In the genomic region with DNA sequence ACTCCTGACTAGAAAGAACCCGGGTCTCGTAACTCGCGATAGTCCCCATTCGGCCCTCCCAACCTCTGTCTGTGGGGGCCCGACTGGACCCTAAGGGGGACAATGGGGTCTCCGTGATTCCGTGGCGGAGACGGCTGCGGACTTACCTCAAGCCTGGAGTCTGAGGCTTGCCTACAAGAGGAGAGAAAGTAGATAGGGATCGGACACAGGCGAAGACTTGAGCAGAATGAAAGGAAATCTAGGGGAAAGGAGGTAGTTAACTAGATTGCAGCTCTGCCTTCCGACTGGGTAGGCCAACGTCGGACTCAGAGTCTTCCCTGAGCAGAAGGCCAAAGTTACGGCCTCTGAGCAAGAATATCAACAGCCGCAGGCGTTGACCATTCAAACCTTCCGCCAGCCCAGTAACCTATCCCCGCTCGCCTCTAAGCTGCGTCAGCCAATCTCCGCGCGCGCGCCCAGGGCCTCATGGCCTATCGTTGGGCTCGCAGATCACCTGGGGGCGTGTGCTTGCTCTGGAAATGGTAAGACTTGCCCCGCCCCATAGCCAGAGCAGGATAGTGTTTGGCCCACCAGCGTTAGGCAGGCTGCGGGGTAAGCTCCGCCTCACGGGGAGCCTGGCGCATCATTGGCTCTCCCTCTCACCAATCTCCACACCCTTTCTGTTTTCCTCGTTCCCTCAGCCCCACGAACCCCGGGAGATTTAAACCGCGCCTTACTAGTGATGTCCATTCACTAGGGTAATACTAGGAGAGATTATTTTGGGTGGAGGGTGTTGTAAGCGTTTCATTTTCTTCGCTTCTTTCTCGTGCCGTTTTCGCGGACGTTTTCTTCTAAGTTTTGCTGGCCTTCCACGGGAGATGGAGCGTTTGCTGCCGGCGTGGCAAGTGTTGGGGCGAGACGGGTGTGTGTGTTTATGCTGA, we compare ENCODE assay signal across 1 cellular context.
TF ChIP-seq lines count a peak whose summit lies in the region.

A gene (minus strand): TSS at position 356 of the 920 bp plus-strand sequence. CDS start 624 bp downstream, outside the sequence.

TF ChIP-seq in HepG2, 621 proteins besides CTCF, POLR2A, EP300 and RAD21 (continued from another document and continues in another):
- TF ChIP-seq, protein P1, sequence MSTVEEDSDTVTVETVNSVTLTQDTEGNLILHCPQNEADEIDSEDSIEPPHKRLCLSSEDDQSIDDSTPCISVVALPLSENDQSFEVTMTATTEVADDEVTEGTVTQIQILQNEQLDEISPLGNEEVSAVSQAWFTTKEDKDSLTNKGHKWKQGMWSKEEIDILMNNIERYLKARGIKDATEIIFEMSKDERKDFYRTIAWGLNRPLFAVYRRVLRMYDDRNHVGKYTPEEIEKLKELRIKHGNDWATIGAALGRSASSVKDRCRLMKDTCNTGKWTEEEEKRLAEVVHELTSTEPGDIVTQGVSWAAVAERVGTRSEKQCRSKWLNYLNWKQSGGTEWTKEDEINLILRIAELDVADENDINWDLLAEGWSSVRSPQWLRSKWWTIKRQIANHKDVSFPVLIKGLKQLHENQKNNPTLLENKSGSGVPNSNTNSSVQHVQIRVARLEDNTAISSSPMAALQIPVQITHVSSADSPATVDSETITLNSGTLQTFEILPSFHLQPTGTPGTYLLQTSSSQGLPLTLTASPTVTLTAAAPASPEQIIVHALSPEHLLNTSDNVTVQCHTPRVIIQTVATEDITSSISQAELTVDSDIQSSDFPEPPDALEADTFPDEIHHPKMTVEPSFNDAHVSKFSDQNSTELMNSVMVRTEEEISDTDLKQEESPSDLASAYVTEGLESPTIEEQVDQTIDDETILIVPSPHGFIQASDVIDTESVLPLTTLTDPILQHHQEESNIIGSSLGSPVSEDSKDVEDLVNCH (CRISPR knock-in tag; IDR thresholded peaks at IDR 0.05): no peak
- TF ChIP-seq ZNF749 (CRISPR knock-in tag; IDR thresholded peaks at IDR 0.05; ENCODE audit: borderline replicate concordance) (peak; percentile 81; the same call in 1 of the 2 replicates), AGO1 (IDR thresholded peaks at IDR 0.05; ENCODE audit: low read depth, low read length, poor library complexity, severe bottlenecking) (peak; percentile 28), ZMAT3 (CRISPR knock-in tag; conservative IDR thresholded peaks at IDR 0.05) (0 out of 2 replicates have a peak, but pooled peaks have one; percentile 19), PAWR (CRISPR knock-in tag; IDR thresholded peaks at IDR 0.05; ENCODE audit: borderline replicate concordance) (no peak), NR2C2 (CRISPR knock-in tag; IDR thresholded peaks at IDR 0.05; ENCODE audit: borderline replicate concordance) (0 out of 2 replicates have a peak, but pooled peaks have one; percentile 8), FOXA3 (CRISPR knock-in tag; IDR thresholded peaks at IDR 0.05) (peak; percentile 12; the same call in 1 of the 2 replicates), MAFK (conservative IDR thresholded peaks at IDR 0.05 in 1 of 2, IDR thresholded peaks at IDR 0.05 in 1 of 2; ENCODE audit: low read length in 2 of 2) (peak; percentile 25 to 43; a peak in 2 of 4 replicates), HOXA7 (CRISPR knock-in tag; IDR thresholded peaks at IDR 0.05) (no peak), ISL2 (CRISPR knock-in tag; IDR thresholded peaks at IDR 0.05) (peak; percentile 48), GZF1 (CRISPR knock-in tag; IDR thresholded peaks at IDR 0.05) (no peak), FOXM1 (CRISPR knock-in tag; IDR thresholded peaks at IDR 0.05) (peak; percentile 88), ZNF549 (CRISPR knock-in tag; IDR thresholded peaks at IDR 0.05) (no peak), ZC3H13 (CRISPR knock-in tag; IDR thresholded peaks at IDR 0.05) (0 out of 2 replicates have a peak, but pooled peaks have one; percentile 60), RCOR2 (CRISPR knock-in tag; IDR thresholded peaks at IDR 0.05) (0 out of 2 replicates have a peak, but pooled peaks have one; percentile 11), SIN3A (IDR thresholded peaks at IDR 0.05; ENCODE audit: borderline replicate concordance, low read depth, low read length) (peak; percentile 99), ZNF263 (CRISPR knock-in tag; IDR thresholded peaks at IDR 0.05) (no peak), IRX3 (CRISPR knock-in tag; IDR thresholded peaks at IDR 0.05; ENCODE audit: borderline replicate concordance, low read depth) (no peak), YEATS4 (CRISPR knock-in tag; IDR thresholded peaks at IDR 0.05; ENCODE audit: borderline replicate concordance) (peak; percentile 70; the same call in 1 of the 2 replicates), MEIS2 (CRISPR knock-in tag; IDR thresholded peaks at IDR 0.05) (0 out of 2 replicates have a peak, but pooled peaks have one; percentile 30), ZBTB20 (CRISPR knock-in tag; IDR thresholded peaks at IDR 0.05; ENCODE audit: borderline replicate concordance, low read depth) (peak; percentile 66; the same call in 1 of the 2 replicates), ATF1 (CRISPR knock-in tag; IDR thresholded peaks at IDR 0.05) (peak; percentile 71), RFXAP (CRISPR knock-in tag; IDR thresholded peaks at IDR 0.05; ENCODE audit: borderline replicate concordance) (peak; percentile 91), DMAP1 (CRISPR knock-in tag; IDR thresholded peaks at IDR 0.05) (peak; percentile 39; the same call in 1 of the 2 replicates)
- TF ChIP-seq, protein P2, sequence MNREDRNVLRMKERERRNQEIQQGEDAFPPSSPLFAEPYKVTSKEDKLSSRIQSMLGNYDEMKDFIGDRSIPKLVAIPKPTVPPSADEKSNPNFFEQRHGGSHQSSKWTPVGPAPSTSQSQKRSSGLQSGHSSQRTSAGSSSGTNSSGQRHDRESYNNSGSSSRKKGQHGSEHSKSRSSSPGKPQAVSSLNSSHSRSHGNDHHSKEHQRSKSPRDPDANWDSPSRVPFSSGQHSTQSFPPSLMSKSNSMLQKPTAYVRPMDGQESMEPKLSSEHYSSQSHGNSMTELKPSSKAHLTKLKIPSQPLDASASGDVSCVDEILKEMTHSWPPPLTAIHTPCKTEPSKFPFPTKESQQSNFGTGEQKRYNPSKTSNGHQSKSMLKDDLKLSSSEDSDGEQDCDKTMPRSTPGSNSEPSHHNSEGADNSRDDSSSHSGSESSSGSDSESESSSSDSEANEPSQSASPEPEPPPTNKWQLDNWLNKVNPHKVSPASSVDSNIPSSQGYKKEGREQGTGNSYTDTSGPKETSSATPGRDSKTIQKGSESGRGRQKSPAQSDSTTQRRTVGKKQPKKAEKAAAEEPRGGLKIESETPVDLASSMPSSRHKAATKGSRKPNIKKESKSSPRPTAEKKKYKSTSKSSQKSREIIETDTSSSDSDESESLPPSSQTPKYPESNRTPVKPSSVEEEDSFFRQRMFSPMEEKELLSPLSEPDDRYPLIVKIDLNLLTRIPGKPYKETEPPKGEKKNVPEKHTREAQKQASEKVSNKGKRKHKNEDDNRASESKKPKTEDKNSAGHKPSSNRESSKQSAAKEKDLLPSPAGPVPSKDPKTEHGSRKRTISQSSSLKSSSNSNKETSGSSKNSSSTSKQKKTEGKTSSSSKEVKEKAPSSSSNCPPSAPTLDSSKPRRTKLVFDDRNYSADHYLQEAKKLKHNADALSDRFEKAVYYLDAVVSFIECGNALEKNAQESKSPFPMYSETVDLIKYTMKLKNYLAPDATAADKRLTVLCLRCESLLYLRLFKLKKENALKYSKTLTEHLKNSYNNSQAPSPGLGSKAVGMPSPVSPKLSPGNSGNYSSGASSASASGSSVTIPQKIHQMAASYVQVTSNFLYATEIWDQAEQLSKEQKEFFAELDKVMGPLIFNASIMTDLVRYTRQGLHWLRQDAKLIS (CRISPR knock-in tag; IDR thresholded peaks at IDR 0.05): no peak
- TF ChIP-seq, protein P3, sequence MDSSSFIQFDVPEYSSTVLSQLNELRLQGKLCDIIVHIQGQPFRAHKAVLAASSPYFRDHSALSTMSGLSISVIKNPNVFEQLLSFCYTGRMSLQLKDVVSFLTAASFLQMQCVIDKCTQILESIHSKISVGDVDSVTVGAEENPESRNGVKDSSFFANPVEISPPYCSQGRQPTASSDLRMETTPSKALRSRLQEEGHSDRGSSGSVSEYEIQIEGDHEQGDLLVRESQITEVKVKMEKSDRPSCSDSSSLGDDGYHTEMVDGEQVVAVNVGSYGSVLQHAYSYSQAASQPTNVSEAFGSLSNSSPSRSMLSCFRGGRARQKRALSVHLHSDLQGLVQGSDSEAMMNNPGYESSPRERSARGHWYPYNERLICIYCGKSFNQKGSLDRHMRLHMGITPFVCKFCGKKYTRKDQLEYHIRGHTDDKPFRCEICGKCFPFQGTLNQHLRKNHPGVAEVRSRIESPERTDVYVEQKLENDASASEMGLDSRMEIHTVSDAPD (CRISPR knock-in tag; IDR thresholded peaks at IDR 0.05): peak; percentile 67; the same call in 1 of the 2 replicates
- TF ChIP-seq, protein P4, sequence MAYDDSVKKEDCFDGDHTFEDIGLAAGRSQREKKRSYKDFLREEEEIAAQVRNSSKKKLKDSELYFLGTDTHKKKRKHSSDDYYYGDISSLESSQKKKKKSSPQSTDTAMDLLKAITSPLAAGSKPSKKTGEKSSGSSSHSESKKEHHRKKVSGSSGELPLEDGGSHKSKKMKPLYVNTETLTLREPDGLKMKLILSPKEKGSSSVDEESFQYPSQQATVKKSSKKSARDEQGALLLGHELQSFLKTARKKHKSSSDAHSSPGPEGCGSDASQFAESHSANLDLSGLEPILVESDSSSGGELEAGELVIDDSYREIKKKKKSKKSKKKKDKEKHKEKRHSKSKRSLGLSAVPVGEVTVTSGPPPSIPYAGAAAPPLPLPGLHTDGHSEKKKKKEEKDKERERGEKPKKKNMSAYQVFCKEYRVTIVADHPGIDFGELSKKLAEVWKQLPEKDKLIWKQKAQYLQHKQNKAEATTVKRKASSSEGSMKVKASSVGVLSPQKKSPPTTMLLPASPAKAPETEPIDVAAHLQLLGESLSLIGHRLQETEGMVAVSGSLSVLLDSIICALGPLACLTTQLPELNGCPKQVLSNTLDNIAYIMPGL (CRISPR knock-in tag; IDR thresholded peaks at IDR 0.05; ENCODE audit: borderline replicate concordance in 1 of 2, low read depth in 1 of 2): peak; percentile 12 to 25; a peak in 2 of 4 replicates
- TF ChIP-seq, protein P5, sequence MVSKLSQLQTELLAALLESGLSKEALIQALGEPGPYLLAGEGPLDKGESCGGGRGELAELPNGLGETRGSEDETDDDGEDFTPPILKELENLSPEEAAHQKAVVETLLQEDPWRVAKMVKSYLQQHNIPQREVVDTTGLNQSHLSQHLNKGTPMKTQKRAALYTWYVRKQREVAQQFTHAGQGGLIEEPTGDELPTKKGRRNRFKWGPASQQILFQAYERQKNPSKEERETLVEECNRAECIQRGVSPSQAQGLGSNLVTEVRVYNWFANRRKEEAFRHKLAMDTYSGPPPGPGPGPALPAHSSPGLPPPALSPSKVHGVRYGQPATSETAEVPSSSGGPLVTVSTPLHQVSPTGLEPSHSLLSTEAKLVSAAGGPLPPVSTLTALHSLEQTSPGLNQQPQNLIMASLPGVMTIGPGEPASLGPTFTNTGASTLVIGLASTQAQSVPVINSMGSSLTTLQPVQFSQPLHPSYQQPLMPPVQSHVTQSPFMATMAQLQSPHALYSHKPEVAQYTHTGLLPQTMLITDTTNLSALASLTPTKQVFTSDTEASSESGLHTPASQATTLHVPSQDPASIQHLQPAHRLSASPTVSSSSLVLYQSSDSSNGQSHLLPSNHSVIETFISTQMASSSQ (IDR thresholded peaks at IDR 0.05; ENCODE audit: low read depth): no peak
- TF ChIP-seq, protein P5 (CRISPR knock-in tag; IDR thresholded peaks at IDR 0.05; ENCODE audit: borderline replicate concordance): peak; percentile 57; the same call in 1 of the 2 replicates
- TF ChIP-seq, protein P6, sequence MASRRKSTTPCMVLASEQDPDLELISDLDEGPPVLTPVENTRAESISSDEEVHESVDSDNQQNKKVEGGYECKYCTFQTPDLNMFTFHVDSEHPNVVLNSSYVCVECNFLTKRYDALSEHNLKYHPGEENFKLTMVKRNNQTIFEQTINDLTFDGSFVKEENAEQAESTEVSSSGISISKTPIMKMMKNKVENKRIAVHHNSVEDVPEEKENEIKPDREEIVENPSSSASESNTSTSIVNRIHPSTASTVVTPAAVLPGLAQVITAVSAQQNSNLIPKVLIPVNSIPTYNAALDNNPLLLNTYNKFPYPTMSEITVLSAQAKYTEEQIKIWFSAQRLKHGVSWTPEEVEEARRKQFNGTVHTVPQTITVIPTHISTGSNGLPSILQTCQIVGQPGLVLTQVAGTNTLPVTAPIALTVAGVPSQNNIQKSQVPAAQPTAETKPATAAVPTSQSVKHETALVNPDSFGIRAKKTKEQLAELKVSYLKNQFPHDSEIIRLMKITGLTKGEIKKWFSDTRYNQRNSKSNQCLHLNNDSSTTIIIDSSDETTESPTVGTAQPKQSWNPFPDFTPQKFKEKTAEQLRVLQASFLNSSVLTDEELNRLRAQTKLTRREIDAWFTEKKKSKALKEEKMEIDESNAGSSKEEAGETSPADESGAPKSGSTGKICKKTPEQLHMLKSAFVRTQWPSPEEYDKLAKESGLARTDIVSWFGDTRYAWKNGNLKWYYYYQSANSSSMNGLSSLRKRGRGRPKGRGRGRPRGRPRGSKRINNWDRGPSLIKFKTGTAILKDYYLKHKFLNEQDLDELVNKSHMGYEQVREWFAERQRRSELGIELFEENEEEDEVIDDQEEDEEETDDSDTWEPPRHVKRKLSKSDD (CRISPR knock-in tag; IDR thresholded peaks at IDR 0.05; ENCODE audit: low read depth): peak; percentile 35; the same call in 1 of the 2 replicates
- TF ChIP-seq, protein P7, sequence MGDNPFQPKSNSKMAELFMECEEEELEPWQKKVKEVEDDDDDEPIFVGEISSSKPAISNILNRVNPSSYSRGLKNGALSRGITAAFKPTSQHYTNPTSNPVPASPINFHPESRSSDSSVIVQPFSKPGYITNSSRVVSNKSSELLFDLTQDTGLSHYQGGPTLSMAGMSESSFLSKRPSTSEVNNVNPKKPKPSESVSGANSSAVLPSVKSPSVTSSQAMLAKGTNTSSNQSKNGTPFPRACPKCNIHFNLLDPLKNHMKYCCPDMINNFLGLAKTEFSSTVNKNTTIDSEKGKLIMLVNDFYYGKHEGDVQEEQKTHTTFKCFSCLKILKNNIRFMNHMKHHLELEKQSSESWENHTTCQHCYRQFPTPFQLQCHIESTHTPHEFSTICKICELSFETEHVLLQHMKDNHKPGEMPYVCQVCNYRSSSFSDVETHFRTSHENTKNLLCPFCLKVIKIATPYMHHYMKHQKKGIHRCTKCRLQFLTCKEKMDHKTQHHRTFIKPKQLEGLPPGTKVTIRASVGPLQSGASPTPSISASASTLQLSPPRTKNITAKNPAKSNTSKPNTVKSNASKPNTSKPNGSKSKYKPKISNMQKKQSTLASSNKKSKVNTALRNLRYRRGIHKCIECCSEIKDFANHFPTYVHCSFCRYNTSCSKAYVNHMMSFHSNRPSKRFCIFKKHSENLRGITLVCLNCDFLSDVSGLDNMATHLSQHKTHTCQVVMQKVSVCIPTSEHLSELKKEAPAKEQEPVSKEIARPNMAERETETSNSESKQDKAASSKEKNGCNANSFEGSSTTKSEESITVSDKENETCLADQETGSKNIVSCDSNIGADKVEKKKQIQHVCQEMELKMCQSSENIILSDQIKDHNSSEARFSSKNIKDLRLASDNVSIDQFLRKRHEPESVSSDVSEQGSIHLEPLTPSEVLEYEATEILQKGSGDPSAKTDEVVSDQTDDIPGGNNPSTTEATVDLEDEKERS (CRISPR knock-in tag; IDR thresholded peaks at IDR 0.05): no peak
